In genomic region chr1:18644013-18644399, GRCh38 we compare ENCODE assay signal across 31 cellular contexts. TPM values are rescaled to one million over a fixed set of nuclear protein-coding genes. Genes with fewer than 3 reads are reported as not detected.
DNase-seq lines count a peak whose midpoint lies in the region; ATAC-seq, FAIRE-seq and TF ChIP-seq lines count a peak whose summit lies in the region.
"Had no signal": no experiment of that assay in that cellular context is flagged by ENCODE, and none has a peak within 500 bp of the region (broad histone marks: within the 10 kb centered on the region; RNA-seq: fewer than 3 reads in every experiment).

No MANE protein-coding gene starts in this region.

- no peak overlapping the region for H3K23ac ChIP-seq in H9 (ENCODE audit: insufficient read length, low read depth, low read length)

- no peak overlapping the region for H3K56ac ChIP-seq in H9 (ENCODE audit: insufficient read length, low read depth, low read length)

- no peak for TF ChIP-seq POLR2A in endothelial cell of umbilical vein (IDR thresholded peaks at IDR 0.05; ENCODE audit: low read depth, low read length)

- H2BK12ac ChIP-seq in H9 (ENCODE audit: insufficient read length, low read depth, low read length) = no peak overlapping the region

- no peak overlapping the region for H2BK120ac ChIP-seq in H9 (ENCODE audit: low read depth, low read length, poor library complexity, severe bottlenecking)

- H3K4me3 Mint-ChIP-seq in H9 = peak overlapping the region in 1 of 2 experiments; percentile 60; a peak in 3 of 5 replicates
- H3K4me3 Mint-ChIP-seq: effector memory CD8-positive, alpha-beta T cell had no signal

- no peaks in the 10 kb centered on the region for H3K79me1 ChIP-seq in H9 (ENCODE audit: insufficient read depth, low read depth, low read length, poor library complexity, severe bottlenecking)

- CTCF ChIA-PET in A673 (lab: Charles Lee) = no interaction called here
- CTCF ChIA-PET in endothelial cell of umbilical vein (lab: Charles Lee) = no interaction called here

- POLR2A ChIA-PET in A673 (lab: Charles Lee; ENCODE audit: low non-redundant PET) = interaction anchor here (0.6 kb wide), 1 partner anchor 189 kb away, joined by 4 read pairs; no protein-coding TSS in a partner anchor
- POLR2A ChIA-PET in endothelial cell of umbilical vein (lab: Charles Lee) = no interaction called here

- H4K5ac ChIP-seq in H9 (ENCODE audit: insufficient read length, low read depth, low read length) = no peak overlapping the region

- TF ChIP-seq CTCF in A673 (conservative IDR thresholded peaks at IDR 0.05; ENCODE audit: low read depth, low read length) (no peak), H9 (conservative IDR thresholded peaks at IDR 0.05) (no peak), endothelial cell of umbilical vein (IDR thresholded peaks at IDR 0.05; ENCODE audit: extremely low read depth in 1 of 2, insufficient read depth in 1 of 2, low read depth in 1 of 2, low read length in 2 of 2) (no peak), neural cell (IDR thresholded peaks at IDR 0.05; ENCODE audit: poor library complexity, severe bottlenecking) (no peak)

- FAIRE-seq in endothelial cell of umbilical vein (lab: Jason Lieb, UNC) = no peak
- FAIRE-seq: urothelium cell line had no signal

- no peaks in the 10 kb centered on the region for H3F3A ChIP-seq in neural cell (ENCODE audit: insufficient read depth, low read length, poor library complexity, severe bottlenecking)

- H4K91ac ChIP-seq in H9 (ENCODE audit: insufficient read length, low read depth, low read length) = no peak overlapping the region

- no peak overlapping the region for H2BK20ac ChIP-seq in H9 (ENCODE audit: low read depth, low read length, poor library complexity, severe bottlenecking)

- H4K8ac ChIP-seq in H9 (replicated peaks; ENCODE audit: insufficient read length, low read depth, low read length) = no peak overlapping the region

- H2AK5ac ChIP-seq in H9 (ENCODE audit: insufficient read length, low read length) = no peak overlapping the region

- no peak overlapping the region for H3K9ac ChIP-seq in H9 (ENCODE audit: extremely low read depth, insufficient read length, low read length)
- no peak overlapping the region for H3K9ac ChIP-seq in endothelial cell of umbilical vein (replicated peaks; ENCODE audit: extremely low read depth, insufficient read depth, low read length)
- no peak overlapping the region for H3K9ac ChIP-seq in neural cell (ENCODE audit: low read length)

- H3K9me3 ChIP-seq in A673 (ENCODE audit: low read depth, low read length, poor library complexity, severe bottlenecking) = no peaks in the 10 kb centered on the region
- H3K9me3 ChIP-seq in H9 (ENCODE audit: control insufficient read depth, low read depth, low read length) = no peaks in the 10 kb centered on the region
- no peaks in the 10 kb centered on the region for H3K9me3 ChIP-seq in endothelial cell of umbilical vein (replicated peaks; ENCODE audit: control insufficient read depth, insufficient read depth, low read length)
- H3K9me3 ChIP-seq in neural cell (ENCODE audit: low read length) = no peaks in the 10 kb centered on the region
- H3K9me3 ChIP-seq: colonic mucosa, ovary, spleen, suprapubic skin had no signal

- H3K14ac ChIP-seq in H9 (ENCODE audit: insufficient read depth, low read length) = no peak overlapping the region

- H2AFZ ChIP-seq in H9 (ENCODE audit: low read length) (no peak overlapping the region), endothelial cell of umbilical vein (ENCODE audit: low read depth, low read length) (no peak overlapping the region), neural cell (ENCODE audit: low read depth, low read length) (no peak overlapping the region)

- H3K79me2 ChIP-seq in H9 (ENCODE audit: insufficient read depth, low read length) (no peaks in the 10 kb centered on the region), endothelial cell of umbilical vein (ENCODE audit: control insufficient read depth, insufficient read depth, low read length) (no peaks in the 10 kb centered on the region), neural cell (replicated peaks; ENCODE audit: insufficient read depth, low read length) (no peaks in the 10 kb centered on the region)

- intact Hi-C loops in A673 (cut with micrococcal nuclease; ENCODE audit: unreplicated experiment) (no loop called here), endothelial cell of umbilical vein (cut with micrococcal nuclease) (no loop called here)

- H3K4me1 ChIP-seq in A673 (ENCODE audit: insufficient read depth, low read length, poor library complexity, severe bottlenecking) (peaks cover 60% of the 10 kb centered on the region), H9 (ENCODE audit: insufficient read depth, low read length) (peaks cover 5% of the 10 kb centered on the region; the same call in 1 of the 2 replicates), endothelial cell of umbilical vein (ENCODE audit: control insufficient read depth, extremely low read depth, insufficient read depth, low read length) (no peaks in the 10 kb centered on the region)
- H3K4me1 ChIP-seq: colonic mucosa had no signal

- H3K36me3 ChIP-seq in A673 (ENCODE audit: insufficient read depth, low read length, poor library complexity, severe bottlenecking) (peaks cover 5% of the 10 kb centered on the region), endothelial cell of umbilical vein (ENCODE audit: control insufficient read depth in 2 of 2, extremely low read depth in 1 of 2, insufficient read depth in 2 of 2, low read length in 2 of 2) (no peaks in the 10 kb centered on the region), neural cell (ENCODE audit: insufficient read depth, low read length) (no peaks in the 10 kb centered on the region)
- H3K36me3 ChIP-seq: colonic mucosa, ovary, spleen, suprapubic skin had no signal

- H3K4me1 Mint-ChIP-seq in H9 = peaks cover 52 to 77% of the 10 kb centered on the region in 2 experiments

- dilution Hi-C loops in endothelial cell of umbilical vein (cut with MboI; ENCODE audit: extremely low pct_ligation_motif_present, low sequenced_read_pairs) = no loop called here

- peaks cover 99% of the 10 kb centered on the region for H3K27me3 Mint-ChIP-seq in H9 (ENCODE audit: low read depth)

- no peak for DNase-seq in A673 (ENCODE audit: low spot score)
- DNase-seq in H9 = no peak
- DNase-seq in endothelial cell of umbilical vein (ENCODE audit: low read depth, low spot score) = no peak
- no peak for DNase-seq in Ammon's horn (ENCODE audit: low spot score)
- no peak for DNase-seq in epidermal melanocyte (ENCODE audit: insufficient read length, low spot score)
- no peak for DNase-seq in AG20443 (ENCODE audit: low spot score)
- DNase-seq: activated CD4-positive, alpha-beta T cell treated with anti-CD3 and anti-CD28 coated beads for 1 hour; activated CD8-positive, alpha-beta memory T cell treated with anti-CD3 and anti-CD28 coated beads for 24 hours; activated gamma-delta T cell; activated T-cell treated with anti-CD3 and anti-CD28 coated beads, Interleukin-2, amount 50 U/mL, for 1 hour; amniotic stem cell; CD4-positive, alpha-beta memory T cell; colonic mucosa; effector memory CD8-positive, alpha-beta T cell; KG1; MM.1S; NCI-H1417 treated with DMSO at 0.1 percent for 48 hours; NCI-H446 treated with DMSO at 0.1 percent for 48 hours; NK-92 treated with Interleukin-12 subunit alpha and Interleukin-12 subunit beta, amount 100 ng/mL, for 24 hours; ovary; spleen; stimulated activated CD4-positive, alpha-beta T cell treated with anti-CD3 and anti-CD28 coated beads, Interleukin-4, amount 100 ng/mL, for 1 hour; stimulated activated naive B cell treated with anti-CD40 and anti-IgM and Interleukin-4, amounts not matched to agents 10 μg/mL and 1 μg/mL and 100 μg/mL, for 72 hours; T-helper 1 cell had no signal

- H3K4me2 ChIP-seq in H9 (ENCODE audit: insufficient read depth, insufficient read length, low read length) = peak overlapping the region; percentile 33
- H3K4me2 ChIP-seq in endothelial cell of umbilical vein (ENCODE audit: insufficient read depth, low read length) = no peak overlapping the region
- no peak overlapping the region for H3K4me2 ChIP-seq in neural cell (ENCODE audit: low read length)

- H3K9me2 ChIP-seq in neural cell (ENCODE audit: insufficient read depth, low read length) = no peaks in the 10 kb centered on the region

- H4K20me1 ChIP-seq in H9 (ENCODE audit: control insufficient read depth, insufficient read depth, insufficient read length) (peaks cover under 1% of the 10 kb centered on the region), endothelial cell of umbilical vein (replicated peaks; ENCODE audit: control insufficient read depth, extremely low read depth, insufficient read depth, low read length) (no peaks in the 10 kb centered on the region), neural cell (ENCODE audit: insufficient read depth) (no peaks in the 10 kb centered on the region)

- peaks cover 18% of the 10 kb centered on the region for H3K23me2 ChIP-seq in H9 (ENCODE audit: insufficient read length, low read depth, low read length, poor library complexity, severe bottlenecking)

- peak overlapping the region; percentile 85 for H3K27ac ChIP-seq in A673 (ENCODE audit: low read depth, low read length, poor library complexity, severe bottlenecking)
- H3K27ac ChIP-seq in H9 (ENCODE audit: insufficient read length, low read depth, low read length) = no peak overlapping the region
- H3K27ac ChIP-seq in endothelial cell of umbilical vein (ENCODE audit: insufficient read depth, low read depth, low read length) = no peak overlapping the region
- no peak overlapping the region for H3K27ac ChIP-seq in neural cell (ENCODE audit: low read length)
- H3K27ac ChIP-seq: colonic mucosa, ovary, spleen, suprapubic skin had no signal

- no peaks in the 10 kb centered on the region for H3K36me3 Mint-ChIP-seq in H9 (ENCODE audit: insufficient read depth in 1 of 3, low read depth in 3 of 3)
- H3K36me3 Mint-ChIP-seq: CD4-positive, alpha-beta memory T cell had no signal

- H2BK15ac ChIP-seq in H9 (ENCODE audit: low read depth, low read length) = no peak overlapping the region

- H3K9me1 ChIP-seq in endothelial cell of umbilical vein (replicated peaks; ENCODE audit: control insufficient read depth, extremely low read depth, insufficient read depth, low read length) = no peaks in the 10 kb centered on the region

- H3K4me3 ChIP-seq in A673 (ENCODE audit: low read depth, low read length, poor library complexity, severe bottlenecking) (peak overlapping the region; percentile 43), endothelial cell of umbilical vein (replicated peaks in 1 of 3; ENCODE audit: insufficient read depth in 1 of 3, low read depth in 1 of 3, low read length in 3 of 3) (no peak overlapping the region), neural cell (ENCODE audit: low read length) (peak overlapping the region; percentile 61)
- H3K4me3 ChIP-seq: colonic mucosa, ovary had no signal

- no peak overlapping the region for H3T11ph ChIP-seq in H9 (ENCODE audit: low read length)

- peaks cover 21% of the 10 kb centered on the region for H3K27me3 ChIP-seq in A673 (replicated peaks; ENCODE audit: insufficient read depth, low read depth, low read length, poor library complexity)
- peaks cover 78% of the 10 kb centered on the region for H3K27me3 ChIP-seq in H9 (ENCODE audit: insufficient read depth, low read length)
- peaks cover 83 to 86% of the 10 kb centered on the region in 2 experiments for H3K27me3 ChIP-seq in endothelial cell of umbilical vein (ENCODE audit: control insufficient read depth in 2 of 2, insufficient read depth in 2 of 2, low read length in 2 of 2)
- H3K27me3 ChIP-seq in neural cell (ENCODE audit: insufficient read depth, low read depth, low read length) = peaks cover 99% of the 10 kb centered on the region
- H3K27me3 ChIP-seq: ovary had no signal

- ATAC-seq in GM19351 (IDR thresholded peaks at IDR 0.05; ENCODE audit: unreplicated experiment) = no peak
- ATAC-seq: effector memory CD8-positive, alpha-beta T cell; stimulated activated naive B cell treated with anti-CD40 and anti-IgM and Interleukin-4, amounts not matched to agents 10 μg/mL and 1 μg/mL and 100 μg/mL, for 72 hours had no signal

- no peak for TF ChIP-seq RAD21 in neural cell (conservative IDR thresholded peaks at IDR 0.05)

- H3K27ac Mint-ChIP-seq in H9 = no peak overlapping the region
- H3K27ac Mint-ChIP-seq: effector memory CD8-positive, alpha-beta T cell had no signal

- H3K4ac ChIP-seq in H9 (ENCODE audit: low read depth, low read length) = no peak overlapping the region

- no peak for TF ChIP-seq EP300 in neural cell (conservative IDR thresholded peaks at IDR 0.05; ENCODE audit: poor library complexity, severe bottlenecking)

- no peak overlapping the region for H2BK5ac ChIP-seq in H9 (ENCODE audit: insufficient read length, low read length)

- BruUV-seq in A673 (replicated peaks; lab: Mats Ljungman, UMichigan) (no TSS peak), endothelial cell of umbilical vein (replicated peaks; lab: Mats Ljungman, UMichigan) (no TSS peak)

- no peak overlapping the region for H3K18ac ChIP-seq in H9 (ENCODE audit: insufficient read length, low read depth, low read length)

- H3K9me3 Mint-ChIP-seq in H9 = peaks cover 0 to 16% of the 10 kb centered on the region in 2 experiments; a peak in 4 of 5 replicates
- H3K9me3 Mint-ChIP-seq: effector memory CD8-positive, alpha-beta T cell; stimulated activated naive B cell treated with anti-CD40 and anti-IgM and Interleukin-4, amounts not matched to agents 10 μg/mL and 1 μg/mL and 100 μg/mL, for 72 hours had no signal

- no CpG with 5 or more reads among the region's 22 CpGs for WGBS in H9 (ENCODE audit: extremely low coverage, insufficient read length, low lambda C conversion rate)

RNA-seq across cellular contexts. Expression of gene PAX7, which starts 13.4 kb away (rescaled TPM):
- total RNA-seq in A673 (2021) (29.8 and 36.5 TPM in 2 replicates), H9 (2021) (0.09 and 0.15 TPM in 2 replicates), endothelial cell of umbilical vein (not detected in 2 replicates)
- polyA plus RNA-seq in endothelial cell of umbilical vein (not detected in 2 replicates), neural cell (not detected in 2 replicates)
- not detected in 2 replicates for polyA plus RNA-seq in endothelial cell of umbilical vein (2011; cell fraction: cytosol; rRNA removed)
- polyA plus RNA-seq in endothelial cell of umbilical vein (2011; cell fraction: nucleus; rRNA removed) = not detected in 2 replicates
- not detected in 2 replicates for polyA plus RNA-seq in endothelial cell of umbilical vein (2012)
- polyA minus RNA-seq in endothelial cell of umbilical vein (not detected in 2 replicates), neural cell (not detected in 2 replicates)
- not detected for polyA minus RNA-seq in endothelial cell of umbilical vein (2011; cell fraction: cytosol; rRNA and poly(A)+ RNA removed)
- polyA minus RNA-seq in endothelial cell of umbilical vein (2011; cell fraction: nucleus; rRNA and poly(A)+ RNA removed) = not detected in 2 replicates
- total RNA-seq: CD4-positive, alpha-beta memory T cell; colonic mucosa; fibroblast of lung; lung microvascular endothelial cell; ovary; spleen had no signal
- polyA plus RNA-seq: AG04450; CD4-positive, alpha-beta memory T cell; fibroblast of lung; ovary; spleen had no signal

Comparison
In these comparisons a context has a peak if more than half of its experiments do, and no peak if none do; other contexts are left out.
1. H3K4me3 ChIP-seq: peak in A673 (single experiment) and neural cell (single experiment); none in endothelial cell of umbilical vein (0 of 3).
2. RNA of gene PAX7, which starts 13.4 kb away (total RNA-seq): 29.8 to 36.5 TPM in A673; 0.09 to 0.15 TPM in H9 and not detected in endothelial cell of umbilical vein; every median in the first group is over 10 times any median in the second.